In the genomic region with DNA sequence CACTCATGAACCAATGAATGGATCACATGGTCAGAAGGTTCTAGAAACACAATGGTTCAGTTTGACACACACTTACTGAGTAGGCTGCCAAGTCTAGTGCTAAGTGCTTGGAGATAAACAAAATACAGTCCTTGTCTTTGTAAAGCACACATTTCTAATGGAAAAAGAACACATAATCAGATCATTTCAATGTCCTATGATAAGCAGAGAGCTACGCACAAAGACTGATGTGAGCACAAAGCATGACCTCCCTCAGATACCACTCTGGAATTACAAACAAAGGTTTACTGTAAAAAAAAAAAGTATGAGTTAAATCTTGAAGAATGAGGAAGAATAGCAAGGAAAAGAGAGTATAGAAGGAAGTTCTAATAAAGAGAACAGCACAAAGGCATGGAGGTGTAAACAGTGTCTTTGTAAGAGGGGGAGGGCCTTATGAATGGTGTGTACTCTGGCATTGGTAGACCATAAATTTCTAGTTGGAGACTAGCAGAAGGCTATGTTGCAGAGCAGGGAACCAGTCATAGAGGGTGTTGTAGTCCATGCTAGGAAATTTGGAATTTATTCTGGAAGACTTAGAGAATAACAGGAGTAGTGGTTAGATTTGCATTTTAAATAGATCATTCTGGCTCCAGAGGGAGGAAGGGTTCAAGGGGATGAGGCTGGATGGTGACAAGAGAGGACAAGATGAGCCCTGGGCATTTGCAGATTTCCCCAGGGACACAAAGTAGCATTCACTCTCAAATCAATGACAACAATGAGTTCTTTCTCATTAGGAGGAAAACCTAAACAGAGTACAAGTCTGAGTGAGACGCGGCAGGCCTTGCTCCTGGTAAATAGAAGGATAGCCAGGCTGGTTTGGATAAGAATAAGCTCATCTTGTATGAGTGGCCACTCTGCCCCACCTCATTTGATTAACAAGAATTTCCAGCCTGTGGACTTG, we compare ENCODE assay signal across 35 cellular contexts.
DNase-seq lines count a peak whose midpoint lies in the region; ATAC-seq and TF ChIP-seq lines count a peak whose summit lies in the region.
"Had no signal": no experiment of that assay in that cellular context is flagged by ENCODE, and none has a peak within 500 bp of the region (broad histone marks: within the 10 kb centered on the region; RNA-seq: fewer than 3 reads in every experiment).

No MANE protein-coding gene starts in this region.

- H3K27ac ChIP-seq in body of pancreas, result no peak overlapping the region
- peak overlapping the region; percentile 16 for H3K27ac ChIP-seq in layer of hippocampus (ENCODE audit: low read depth, low read length)
- H3K27ac ChIP-seq in testis, result peak overlapping the region; percentile 14 to 77
- no peak overlapping the region for H3K27ac ChIP-seq in naive thymus-derived CD4-positive, alpha-beta T cell (ENCODE audit: low read depth, low read length)
- H3K27ac ChIP-seq: A549, ascending aorta, neutrophil, right lobe of liver, SK-N-MC, spleen, tibial artery had no signal

- no peaks in the 10 kb centered on the region for H3K27me3 Mint-ChIP-seq in naive thymus-derived CD4-positive, alpha-beta T cell
- H3K27me3 Mint-ChIP-seq: activated CD8-positive, alpha-beta memory T cell treated with anti-CD3 and anti-CD28 coated beads, Interleukin-2, amount 10 ng/mL, durations not matched to agents 7 days and 5 days; B cell; central memory CD8-positive, alpha-beta T cell; stimulated activated naive CD8-positive, alpha-beta T cell treated with anti-CD3 and anti-CD28 coated beads, Interleukin-15, Interleukin-2, amounts not matched to agents 100 ng/mL and 50 ng/mL, for 24 hours had no signal

- ATAC-seq in body of pancreas (peak; percentile 47), HG03457 (IDR thresholded peaks at IDR 0.05; ENCODE audit: unreplicated experiment) (no peak)
- ATAC-seq in naive thymus-derived CD4-positive, alpha-beta T cell, result no peak
- ATAC-seq: A549; activated CD8-positive, alpha-beta memory T cell treated with anti-CD3 and anti-CD28 coated beads, Interleukin-2, amount 10 ng/mL, durations not matched to agents 7 days and 5 days; activated T-cell treated with anti-CD3 and anti-CD28 coated beads, Interleukin-2, amount 50 U/mL, for 4 hours; CD8-positive, alpha-beta T cell; PC-3; right lobe of liver had no signal

- peaks cover 0 to 14% (median 2%) of the 10 kb centered on the region in 11 donors for H3K9me3 Mint-ChIP-seq in naive thymus-derived CD4-positive, alpha-beta T cell
- H3K9me3 Mint-ChIP-seq: activated T-cell treated with anti-CD3 and anti-CD28 coated beads, Interleukin-2, amount 50 U/mL, for 4 hours had no signal

- intact Hi-C loops in body of pancreas (cut with DNase I) (loop anchor here (10.0 kb wide), 1 partner anchor 836 kb away; no protein-coding TSS in a partner anchor), testis (cut with DNase I; ENCODE audit: low total_unique reads) (no loop called here)
- intact Hi-C loops in naive thymus-derived CD4-positive, alpha-beta T cell (cut with micrococcal nuclease), result no loop called here

- H3K4me1 ChIP-seq in body of pancreas, result no peaks in the 10 kb centered on the region
- no peaks in the 10 kb centered on the region for H3K4me1 ChIP-seq in testis
- H3K4me1 ChIP-seq in naive thymus-derived CD4-positive, alpha-beta T cell (ENCODE audit: control insufficient read depth in 2 of 2, insufficient read depth in 2 of 2, low read length in 2 of 2), result no peaks in the 10 kb centered on the region
- H3K4me1 ChIP-seq: A549, ascending aorta, right lobe of liver, spleen, tibial artery had no signal

- H3K9me3 ChIP-seq in body of pancreas (no peaks in the 10 kb centered on the region), testis (no peaks in the 10 kb centered on the region)
- H3K9me3 ChIP-seq in naive thymus-derived CD4-positive, alpha-beta T cell (ENCODE audit: control insufficient read depth in 2 of 3, low read length in 3 of 3), result no peaks in the 10 kb centered on the region
- H3K9me3 ChIP-seq: A549, ascending aorta, neutrophil, right lobe of liver, tibial artery had no signal

- TF ChIP-seq CTCF in body of pancreas (IDR thresholded peaks at IDR 0.05) (no peak), testis (IDR thresholded peaks at IDR 0.05) (no peak)

- peak; percentile 6 for DNase-seq in NCI-H345 (lab: John Stamatoyannopoulos, UW)
- no peak for DNase-seq in NCI-H345 treated with DMSO at 0.1 percent for 48 hours (lab: John Stamatoyannopoulos, UW; ENCODE audit: unreplicated experiment)
- DNase-seq in body of pancreas, result no peak
- DNase-seq in testis, result peak; percentile 69
- DNase-seq in naive thymus-derived CD4-positive, alpha-beta T cell, result no peak
- no peak for DNase-seq in activated effector memory CD4-positive, alpha-beta T cell treated with Interleukin-2 at 50 U/mL for 16 hours
- DNase-seq: activated CD4-positive, alpha-beta T cell treated with anti-CD3 and anti-CD28 coated beads, Interleukin-2, amount 50 U/mL, for 1 hour; activated CD4-positive, CD25-positive, alpha-beta regulatory T cell; activated CD8-positive, alpha-beta memory T cell treated with anti-CD3 and anti-CD28 coated beads, Interleukin-2, amount 10 ng/mL, durations not matched to agents 7 days and 5 days; activated gamma-delta T cell treated with Interleukin-2 at 50 U/mL for 16 hours; activated T-cell treated with anti-CD3 and anti-CD28 coated beads, Interleukin-2, amount 50 U/mL, for 4 hours; CD8-positive, alpha-beta T cell; DMS 273 treated with DMSO at 0.1 percent for 48 hours; GDM1; HCEC 1CT; IMR-90; kidney; MV-4-11; NCI-H526 treated with DMSO at 0.1 percent for 48 hours; PC-3; right lobe of liver; spleen; stimulated activated CD4-positive, alpha-beta T cell treated with anti-CD3 and anti-CD28 coated beads, Interleukin-2, amount 100 ng/mL, for 24 hours; stimulated activated CD8-positive, alpha-beta memory T cell treated with anti-CD3 and anti-CD28 coated beads, Interleukin-4, amount 100 ng/mL, for 48 hours; tibial artery had no signal

- H3K27me3 ChIP-seq in body of pancreas (no peaks in the 10 kb centered on the region), layer of hippocampus (ENCODE audit: control insufficient read depth, insufficient read depth, low read length) (no peaks in the 10 kb centered on the region), testis (no peaks in the 10 kb centered on the region)
- H3K27me3 ChIP-seq in naive thymus-derived CD4-positive, alpha-beta T cell (ENCODE audit: control insufficient read depth in 2 of 2, insufficient read depth in 2 of 2, low read length in 2 of 2), result no peaks in the 10 kb centered on the region
- H3K27me3 ChIP-seq: ascending aorta, neutrophil, right lobe of liver, spleen, tibial artery had no signal

- no peak overlapping the region for H3K4me3 Mint-ChIP-seq in naive thymus-derived CD4-positive, alpha-beta T cell
- H3K4me3 Mint-ChIP-seq: activated CD8-positive, alpha-beta memory T cell treated with anti-CD3 and anti-CD28 coated beads, Interleukin-2, amount 10 ng/mL, durations not matched to agents 7 days and 5 days; activated T-cell treated with anti-CD3 and anti-CD28 coated beads, Interleukin-2, amount 50 U/mL, for 4 hours; B cell; CD8-positive, alpha-beta T cell; central memory CD8-positive, alpha-beta T cell; stimulated activated naive CD8-positive, alpha-beta T cell treated with anti-CD3 and anti-CD28 coated beads, Interleukin-15, Interleukin-2, amounts not matched to agents 100 ng/mL and 50 ng/mL, for 24 hours had no signal

- H3K27ac Mint-ChIP-seq in naive thymus-derived CD4-positive, alpha-beta T cell, result no peak overlapping the region
- H3K27ac Mint-ChIP-seq: activated CD8-positive, alpha-beta memory T cell treated with anti-CD3 and anti-CD28 coated beads, Interleukin-2, amount 10 ng/mL, durations not matched to agents 7 days and 5 days; B cell; CD8-positive, alpha-beta T cell; stimulated activated naive CD8-positive, alpha-beta T cell treated with anti-CD3 and anti-CD28 coated beads, Interleukin-15, Interleukin-2, amounts not matched to agents 100 ng/mL and 50 ng/mL, for 24 hours had no signal

- H3K4me3 ChIP-seq in body of pancreas (no peak overlapping the region), testis (no peak overlapping the region)
- no peak overlapping the region for H3K4me3 ChIP-seq in naive thymus-derived CD4-positive, alpha-beta T cell (ENCODE audit: low read length)
- H3K4me3 ChIP-seq: A549, ascending aorta, lung, right lobe of liver, SK-N-MC, spleen, tibial artery had no signal

- H3K36me3 ChIP-seq in body of pancreas (replicated peaks in 1 of 2; ENCODE audit: insufficient read depth in 1 of 2, low read depth in 2 of 2) (no peaks in the 10 kb centered on the region), testis (ENCODE audit: low read depth, missing control alignments) (no peaks in the 10 kb centered on the region)
- no peaks in the 10 kb centered on the region for H3K36me3 ChIP-seq in naive thymus-derived CD4-positive, alpha-beta T cell (ENCODE audit: control insufficient read depth in 2 of 3, insufficient read depth in 3 of 3, low read length in 3 of 3)
- H3K36me3 ChIP-seq: ascending aorta, neutrophil, right lobe of liver, spleen, tibial artery had no signal

- H3K36me3 Mint-ChIP-seq in naive thymus-derived CD4-positive, alpha-beta T cell, result no peaks in the 10 kb centered on the region
- H3K36me3 Mint-ChIP-seq: activated CD8-positive, alpha-beta memory T cell treated with anti-CD3 and anti-CD28 coated beads, Interleukin-2, amount 10 ng/mL, durations not matched to agents 7 days and 5 days; CD8-positive, alpha-beta T cell had no signal

- H3K4me1 Mint-ChIP-seq in naive thymus-derived CD4-positive, alpha-beta T cell, result no peaks in the 10 kb centered on the region
- H3K4me1 Mint-ChIP-seq: activated CD8-positive, alpha-beta memory T cell treated with anti-CD3 and anti-CD28 coated beads, Interleukin-2, amount 10 ng/mL, durations not matched to agents 7 days and 5 days; B cell; central memory CD8-positive, alpha-beta T cell had no signal

- 69 to 70% methylated on average over 3 of the region's 3 CpGs for WGBS in body of pancreas, 2 donors
- 53 to 64% methylated on average over 3 of the region's 3 CpGs for WGBS in testis, 2 donors

- CTCF ChIA-PET in naive thymus-derived CD4-positive, alpha-beta T cell (lab: Charles Lee), result no interaction called here

- POLR2A ChIA-PET in naive thymus-derived CD4-positive, alpha-beta T cell (lab: Charles Lee), result no interaction called here

- TF ChIP-seq POLR2A in body of pancreas (IDR thresholded peaks at IDR 0.05) (no peak), testis (IDR thresholded peaks at IDR 0.05) (no peak)

Comparison
In these comparisons a context has a peak if more than half of its experiments do, and no peak if none do; other contexts are left out.
1. DNase-seq: peak in NCI-H345 (single experiment) and testis (single experiment); none in NCI-H345 treated with DMSO at 0.1 percent for 48 hours (single experiment), body of pancreas (0 of 4), naive thymus-derived CD4-positive, alpha-beta T cell (0 of 9) and activated effector memory CD4-positive, alpha-beta T cell treated with Interleukin-2 at 50 U/mL for 16 hours (single experiment).
2. H3K27ac ChIP-seq: peak in layer of hippocampus (single experiment) and testis (2 of 2); none in body of pancreas (0 of 4) and naive thymus-derived CD4-positive, alpha-beta T cell (single experiment).